ENCODE assay signal across 8 cellular contexts in the genomic region with DNA sequence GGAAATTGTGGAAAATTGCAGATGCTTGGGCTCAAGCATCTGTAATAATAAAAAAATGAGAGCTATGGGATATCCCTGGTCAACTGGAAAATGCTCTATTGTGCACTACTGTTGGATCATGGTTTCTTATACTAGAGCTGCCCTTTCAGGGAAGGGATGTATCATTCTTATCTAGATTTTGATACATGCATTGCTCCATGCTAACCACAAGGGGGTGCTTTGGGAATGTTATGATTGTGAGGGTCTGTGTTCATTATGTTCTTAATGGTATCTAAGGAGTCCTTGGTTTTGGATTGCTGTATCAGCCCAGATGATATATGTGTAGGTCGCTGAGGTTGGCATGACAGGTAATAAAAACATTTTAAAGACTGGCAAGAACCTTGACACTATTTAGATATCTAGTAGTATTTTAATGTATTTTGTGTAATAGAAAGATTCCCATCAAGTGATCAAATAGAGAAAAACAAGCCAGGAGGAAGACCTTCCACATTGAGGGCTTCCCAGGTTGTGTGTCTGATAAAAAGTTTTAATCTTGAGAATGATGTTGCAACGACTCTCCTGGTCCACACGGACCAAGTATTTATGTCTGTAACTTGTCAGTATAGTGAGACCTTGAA. TPM values are rescaled to one million over a fixed set of nuclear protein-coding genes. Genes with fewer than 3 reads are reported as not detected.
DNase-seq lines count a peak whose midpoint lies in the region; ATAC-seq, FAIRE-seq and TF ChIP-seq lines count a peak whose summit lies in the region.

No MANE protein-coding gene starts in this region.

- H3K4me3 ChIP-seq in astrocyte of the cerebellum (ENCODE audit: low read depth, low read length) (no peak overlapping the region), HepG2 (replicated peaks in 1 of 3; ENCODE audit: insufficient read depth in 1 of 3, low read depth in 2 of 3, low read length in 3 of 3) (no peak overlapping the region)

- CTCF ChIA-PET in HepG2 (lab: Yijun Ruan, JAX; ENCODE audit: low intra/inter-chr PET ratio, low total read pairs) = no interaction called here

- POLR2A ChIA-PET in HepG2 (lab: Yijun Ruan, JAX) = no interaction called here

- ATAC-seq in HepG2 = peak; percentile 56; the same call in 2 of the 3 replicates
- ATAC-seq in HG03097 (IDR thresholded peaks at IDR 0.05; ENCODE audit: low FRiP score, unreplicated experiment) = no peak

- WGBS in HepG2 (ENCODE audit: low lambda C conversion rate) = 87% methylated on average over 3 of the region's 3 CpGs

- H3K4me2 ChIP-seq in HepG2 (ENCODE audit: low read depth, low read length) = no peak overlapping the region

- H3K36me3 Mint-ChIP-seq in activated T-helper 2 cell treated with anti-CD3 and anti-CD28 coated beads, Interferon-gamma antibody, Interleukin-2, Interleukin-4, amounts not matched to agents 10 μg/mL and 5 μg/mL and 100 μg/mL, durations not matched to agents 14 hours and 24 hours and 36 hours (ENCODE audit: low read depth) = peaks cover 53% of the 10 kb centered on the region

- no peak overlapping the region for H3K9ac ChIP-seq in HepG2 (ENCODE audit: insufficient read depth, low read depth, low read length)

- H2AFZ ChIP-seq in HepG2 (ENCODE audit: low read length) = no peak overlapping the region

- H4K20me1 ChIP-seq in HepG2 (ENCODE audit: insufficient read depth, low read length) = no peaks in the 10 kb centered on the region

- H3K27me3 ChIP-seq in HepG2 (ENCODE audit: control insufficient read depth in 1 of 2, insufficient read depth in 2 of 2, low read length in 2 of 2) = no peaks in the 10 kb centered on the region

- TF ChIP-seq EP300 in Ishikawa (IDR thresholded peaks at IDR 0.05; ENCODE audit: borderline replicate concordance) = no peak
- TF ChIP-seq EP300 in HepG2 (IDR thresholded peaks at IDR 0.05; ENCODE audit: low read depth in 2 of 2, low read length in 2 of 2) = no peak
- TF ChIP-seq EP300 in HepG2 (CRISPR knock-in tag; IDR thresholded peaks at IDR 0.05; ENCODE audit: borderline replicate concordance) = no peak

- BruUV-seq in HepG2 (replicated peaks; lab: Mats Ljungman, UMichigan) = no TSS peak

- intact Hi-C loops in HepG2 (cut with micrococcal nuclease; ENCODE audit: unreplicated experiment) (loop anchor here (1.0 kb wide), 1 partner anchor 115 kb away; no protein-coding TSS in a partner anchor), head of caudate nucleus (cut with DNase I) (loop anchor here (10.0 kb wide), 1 partner anchor 120 kb away; no protein-coding TSS in a partner anchor)
- intact Hi-C loops in activated T-helper 2 cell treated with anti-CD3 and anti-CD28 coated beads, Interferon-gamma antibody, Interleukin-2, Interleukin-4, amounts not matched to agents 10 μg/mL and 5 μg/mL and 100 μg/mL, durations not matched to agents 14 hours and 24 hours and 36 hours (cut with micrococcal nuclease) = no loop called here

- TF ChIP-seq CTCF in astrocyte of the cerebellum (IDR thresholded peaks at IDR 0.05; ENCODE audit: low read depth, low read length, missing control alignments) (peak; percentile 66), HepG2 (CRISPR knock-in tag; IDR thresholded peaks at IDR 0.05) (peak; percentile 62)

- H3K27ac Mint-ChIP-seq in activated T-helper 2 cell treated with anti-CD3 and anti-CD28 coated beads, Interferon-gamma antibody, Interleukin-2, Interleukin-4, amounts not matched to agents 10 μg/mL and 5 μg/mL and 100 μg/mL, durations not matched to agents 14 hours and 24 hours and 36 hours = no peak overlapping the region

- no peaks in the 10 kb centered on the region for H3K9me3 ChIP-seq in HepG2 (ENCODE audit: low read length)

- TF ChIP-seq POLR2A in HepG2 (IDR thresholded peaks at IDR 0.05; ENCODE audit: insufficient read depth in 1 of 2, low read depth in 2 of 2, low read length in 2 of 2) = no peak

- H3K27me3 Mint-ChIP-seq in activated T-helper 2 cell treated with anti-CD3 and anti-CD28 coated beads, Interferon-gamma antibody, Interleukin-2, Interleukin-4, amounts not matched to agents 10 μg/mL and 5 μg/mL and 100 μg/mL, durations not matched to agents 14 hours and 24 hours and 36 hours (ENCODE audit: low read depth) = no peaks in the 10 kb centered on the region

- DNase-seq in D341Med (ENCODE audit: low spot score) (peak; percentile 47), astrocyte of the cerebellum (ENCODE audit: low read depth) (no peak), HepG2 (ENCODE audit: low spot score) (peak; percentile 9), head of caudate nucleus (no peak), midbrain (lab: John Stamatoyannopoulos, UW) (no peak)
- no peak for DNase-seq in activated T-helper 2 cell treated with anti-CD3 and anti-CD28 coated beads, Interferon-gamma antibody, Interleukin-2, Interleukin-4, amounts not matched to agents 10 μg/mL and 5 μg/mL and 100 μg/mL, durations not matched to agents 14 hours and 24 hours and 36 hours (ENCODE audit: low spot score)

- no peaks in the 10 kb centered on the region for H3K4me1 Mint-ChIP-seq in activated T-helper 2 cell treated with anti-CD3 and anti-CD28 coated beads, Interferon-gamma antibody, Interleukin-2, Interleukin-4, amounts not matched to agents 10 μg/mL and 5 μg/mL and 100 μg/mL, durations not matched to agents 14 hours and 24 hours and 36 hours (ENCODE audit: low read depth)

- in situ Hi-C loops in astrocyte of the cerebellum (cut with HindIII; ENCODE audit: low sequenced_read_pairs) (no loop called here), HepG2 (cut with HindIII; ENCODE audit: extremely low pct_ligation_motif_present, low pct_unique_long_range_greater_than_20kb) (no loop called here)

- H3K36me3 ChIP-seq in HepG2 (replicated peaks in 1 of 2; ENCODE audit: control insufficient read depth in 1 of 2, insufficient read depth in 2 of 2, low read length in 2 of 2) = peaks cover 3 to 11% of the 10 kb centered on the region in 2 experiments; a peak in 2 of 5 replicates

- no peak overlapping the region for H3K4me3 Mint-ChIP-seq in activated T-helper 2 cell treated with anti-CD3 and anti-CD28 coated beads, Interferon-gamma antibody, Interleukin-2, Interleukin-4, amounts not matched to agents 10 μg/mL and 5 μg/mL and 100 μg/mL, durations not matched to agents 14 hours and 24 hours and 36 hours (ENCODE audit: low read depth)

- no peaks in the 10 kb centered on the region for H3K79me2 ChIP-seq in HepG2 (ENCODE audit: insufficient read depth, low read length)

- H3K9me3 Mint-ChIP-seq in activated T-helper 2 cell treated with anti-CD3 and anti-CD28 coated beads, Interferon-gamma antibody, Interleukin-2, Interleukin-4, amounts not matched to agents 10 μg/mL and 5 μg/mL and 100 μg/mL, durations not matched to agents 14 hours and 24 hours and 36 hours = no peaks in the 10 kb centered on the region

- FAIRE-seq in HepG2 (lab: Jason Lieb, UNC) = no peak

- TF ChIP-seq RAD21 in Ishikawa (IDR thresholded peaks at IDR 0.05; ENCODE audit: low read depth) = peak; percentile 52; the same call in 1 of the 2 replicates
- peak; percentile 16; the same call in 1 of the 2 replicates for TF ChIP-seq RAD21 in HepG2 (CRISPR knock-in tag; IDR thresholded peaks at IDR 0.05)

- peaks cover 9% of the 10 kb centered on the region for H3K4me1 ChIP-seq in HepG2 (ENCODE audit: insufficient read depth, low read length)

- no peak overlapping the region for H3K27ac ChIP-seq in HepG2 (ENCODE audit: extremely low read length, insufficient read depth, low read length)

TF ChIP-seq in Ishikawa, 13 proteins besides CTCF, POLR2A, EP300 and RAD21:
- TF ChIP-seq TEAD4 (IDR thresholded peaks at IDR 0.05) = peak; percentile 17; the same call in 1 of the 2 replicates
- TF ChIP-seq TAF1 (IDR thresholded peaks at IDR 0.05; ENCODE audit: low read depth) = no peak
- TF ChIP-seq NFIC (IDR thresholded peaks at IDR 0.05) = no peak

TF ChIP-seq in HepG2, 621 proteins besides CTCF, POLR2A, EP300 and RAD21 (continues in another document):
- peak; percentile 34 for TF ChIP-seq STAG1 (CRISPR knock-in tag; IDR thresholded peaks at IDR 0.05)
- peak; percentile 32 for TF ChIP-seq TEAD3 (CRISPR knock-in tag; optimal IDR thresholded peaks at IDR 0.05; ENCODE audit: borderline replicate concordance)
- TF ChIP-seq, protein P1, sequence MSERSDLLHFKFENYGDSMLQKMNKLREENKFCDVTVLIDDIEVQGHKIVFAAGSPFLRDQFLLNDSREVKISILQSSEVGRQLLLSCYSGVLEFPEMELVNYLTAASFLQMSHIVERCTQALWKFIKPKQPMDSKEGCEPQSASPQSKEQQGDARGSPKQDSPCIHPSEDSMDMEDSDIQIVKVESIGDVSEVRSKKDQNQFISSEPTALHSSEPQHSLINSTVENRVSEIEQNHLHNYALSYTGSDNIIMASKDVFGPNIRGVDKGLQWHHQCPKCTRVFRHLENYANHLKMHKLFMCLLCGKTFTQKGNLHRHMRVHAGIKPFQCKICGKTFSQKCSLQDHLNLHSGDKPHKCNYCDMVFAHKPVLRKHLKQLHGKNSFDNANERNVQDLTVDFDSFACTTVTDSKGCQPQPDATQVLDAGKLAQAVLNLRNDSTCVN (CRISPR knock-in tag; IDR thresholded peaks at IDR 0.05; ENCODE audit: borderline replicate concordance) = no peak

RNA-seq across cellular contexts. Expression of a gene that starts 49.2 kb away (rescaled TPM):
- total RNA-seq in HepG2 (2016; rRNA removed; fragmentation: Illumina TruSeq; extraction: Trizol) = 0.20 and 0.73 TPM in 2 replicates
- total RNA-seq in HepG2 (2016; cell fraction: cytosol; rRNA removed; fragmentation: Illumina TruSeq; extraction: Trizol; ENCODE audit: low read depth) = 0.10 TPM in 1 of 2 replicates, not detected in the other
- total RNA-seq in HepG2 (2016; cell fraction: insoluble cytoplasmic fraction; rRNA removed; fragmentation: Illumina TruSeq; extraction: Trizol) = 0.24 and 0.61 TPM in 2 replicates
- total RNA-seq in HepG2 (2016; cell fraction: membrane; rRNA removed; fragmentation: Illumina TruSeq; extraction: Trizol) = 0.12 and 0.17 TPM in 2 replicates
- total RNA-seq in HepG2 (2016; cell fraction: nucleus; rRNA removed; fragmentation: Illumina TruSeq; extraction: Trizol) = 2.1 and 2.2 TPM in 2 replicates
- 0.48 and 0.63 TPM in 2 replicates for polyA plus RNA-seq in HepG2 (2011; rRNA removed)
- 0.09 and 0.12 TPM in 2 replicates for polyA plus RNA-seq in HepG2 (2011; cell fraction: cytosol; rRNA removed)
- 2.3 and 2.4 TPM in 2 replicates for polyA plus RNA-seq in HepG2 (2011; cell fraction: nucleus; rRNA removed)
- 0.29 and 0.55 TPM in 2 replicates for polyA plus RNA-seq in HepG2 (2012)
- 0.07 TPM in 1 of 2 replicates, not detected in the other for polyA plus RNA-seq in HepG2 (2016; cell fraction: cytosol; fragmentation: Illumina TruSeq; extraction: Trizol; ENCODE audit: low read depth)
- 0.15 and 0.40 TPM in 2 replicates for polyA plus RNA-seq in HepG2 (2016; cell fraction: insoluble cytoplasmic fraction; fragmentation: Illumina TruSeq; extraction: Trizol; ENCODE audit: low read depth)
- 0.10 TPM in 1 of 2 replicates, not detected in the other for polyA plus RNA-seq in HepG2 (2016; cell fraction: membrane; fragmentation: Illumina TruSeq; extraction: Trizol; ENCODE audit: low read depth)
- 2.7 and 3.2 TPM in 2 replicates for polyA plus RNA-seq in HepG2 (2016; cell fraction: nucleus; fragmentation: Illumina TruSeq; extraction: Trizol; ENCODE audit: insufficient read depth, low read depth)
- 0.40 TPM in 1 of 2 replicates, not detected in the other for polyA minus RNA-seq in HepG2 (2011; rRNA and poly(A)+ RNA removed; ENCODE audit: low replicate concordance)
- polyA minus RNA-seq in HepG2 (2011; cell fraction: cytosol; rRNA and poly(A)+ RNA removed) = not detected in 2 replicates
- polyA minus RNA-seq in HepG2 (2011; cell fraction: nucleus; rRNA and poly(A)+ RNA removed) = 5.7 TPM in 2 replicates
- 0.25 and 1.1 TPM in 2 replicates for total RNA-seq in activated T-helper 2 cell treated with anti-CD3 and anti-CD28 coated beads, Interferon-gamma antibody, Interleukin-2, Interleukin-4, amounts not matched to agents 10 μg/mL and 5 μg/mL and 100 μg/mL, durations not matched to agents 14 hours and 24 hours and 36 hours

Comparison
In these comparisons a context has a peak if more than half of its experiments do, and no peak if none do; other contexts are left out.
1. DNase-seq: peak in D341Med (single experiment) and HepG2 (single experiment); none in astrocyte of the cerebellum (single experiment), head of caudate nucleus (0 of 42), activated T-helper 2 cell treated with anti-CD3 and anti-CD28 coated beads, Interferon-gamma antibody, Interleukin-2, Interleukin-4, amounts not matched to agents 10 μg/mL and 5 μg/mL and 100 μg/mL, durations not matched to agents 14 hours and 24 hours and 36 hours (single experiment) and midbrain (single experiment).